In the genomic region with DNA sequence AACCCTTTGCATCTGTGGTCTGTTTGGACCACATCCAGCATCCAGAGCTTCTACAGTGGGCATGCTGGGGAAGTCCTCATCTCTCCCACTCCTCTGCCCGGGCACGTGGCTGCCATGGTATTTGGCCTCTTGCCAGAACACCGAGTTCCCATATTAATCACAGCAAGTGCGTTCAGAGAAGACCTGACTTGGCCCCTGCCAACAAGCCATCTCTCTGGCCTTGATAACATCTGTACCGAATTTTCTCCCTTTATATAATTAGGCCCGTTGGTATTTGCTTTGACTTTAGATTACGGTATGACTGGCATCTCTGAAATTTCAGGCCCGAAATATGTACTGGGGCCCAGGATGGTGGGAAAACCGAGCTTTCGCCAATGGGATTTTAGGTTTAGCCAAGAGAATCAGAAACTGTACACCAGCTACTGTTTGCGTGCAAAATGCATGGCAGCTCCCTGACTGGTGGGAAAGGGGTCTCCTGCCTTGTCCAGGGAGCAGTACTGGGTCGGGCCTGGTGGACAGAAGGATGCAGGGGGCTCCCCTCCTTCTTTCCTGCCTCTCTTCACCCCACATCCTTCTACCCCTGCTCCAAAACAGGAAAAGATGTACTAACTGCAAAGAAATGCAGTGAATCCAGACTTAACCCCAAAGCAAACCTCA, we compare ENCODE assay signal across 8 cellular contexts.
DNase-seq lines count a peak whose midpoint lies in the region; TF ChIP-seq lines count a peak whose summit lies in the region.

No MANE protein-coding gene starts in this region.

- H3K4me2 ChIP-seq in BLaER1 treated with 17β-estradiol and CSF1 and Interleukin-3, amounts not matched to agents 10 nM and 100 nM: peak overlapping the region; percentile 53 to 78 (median 72)

- DNase-seq in posterior vena cava (ENCODE audit: low spot score) (no peak), islet precursor cell (no peak), NCI-H187 treated with DMSO at 0.1 percent for 48 hours (lab: John Stamatoyannopoulos, UW) (no peak)
- no peak for DNase-seq in activated CD8-positive, alpha-beta memory T cell treated with anti-CD3 and anti-CD28 coated beads, Interleukin-2, amount 50 U/mL, for 4 hours

- peaks cover 41 to 71% (median 61%) of the 10 kb centered on the region in 10 experiments for H3K4me1 ChIP-seq in BLaER1 treated with 17β-estradiol and CSF1 and Interleukin-3, amounts not matched to agents 10 nM and 100 nM
- peaks cover 8 to 15% of the 10 kb centered on the region in 2 donors for H3K4me1 ChIP-seq in mucosa of rectum (ENCODE audit: control insufficient read depth in 2 of 2, insufficient read depth in 2 of 2, low read length in 2 of 2)

- TF ChIP-seq RAD21 in Ishikawa (IDR thresholded peaks at IDR 0.05; ENCODE audit: low read depth): no peak

- H3K27ac ChIP-seq in BLaER1 treated with 17β-estradiol and CSF1 and Interleukin-3, amounts not matched to agents 10 nM and 100 nM: peak overlapping the region in 3 of 11 experiments; percentile 16 to 43 (median 20); a peak in 4 of 22 replicates
- H3K27ac ChIP-seq in cingulate gyrus (ENCODE audit: low read depth, low read length) (peak overlapping the region; percentile 78), mucosa of rectum (ENCODE audit: low read depth in 2 of 2, low read length in 2 of 2) (peak overlapping the region; percentile 1 to 9)

- H3K9me3 ChIP-seq in BLaER1 treated with 17β-estradiol and CSF1 and Interleukin-3, amounts not matched to agents 10 nM and 100 nM (replicated peaks in 1 of 11): peaks cover 0 to 10% (median 0%) of the 10 kb centered on the region in 11 experiments; a peak in 4 of 22 replicates
- no peaks in the 10 kb centered on the region for H3K9me3 ChIP-seq in mucosa of rectum (ENCODE audit: control insufficient read depth in 2 of 2, low read length in 2 of 2)

- intact Hi-C loops in posterior vena cava (cut with DNase I): no loop called here

- H3K36me3 ChIP-seq in BLaER1 treated with 17β-estradiol and CSF1 and Interleukin-3, amounts not matched to agents 10 nM and 100 nM: peaks cover 0 to 24% (median 0%) of the 10 kb centered on the region in 11 experiments; a peak in 3 of 22 replicates
- H3K36me3 ChIP-seq in mucosa of rectum (ENCODE audit: control insufficient read depth in 2 of 2, insufficient read depth in 2 of 2, low read length in 2 of 2): peaks cover 33 to 34% of the 10 kb centered on the region in 2 donors

- no peaks in the 10 kb centered on the region for H4K20me1 ChIP-seq in BLaER1 treated with 17β-estradiol and CSF1 and Interleukin-3, amounts not matched to agents 10 nM and 100 nM

- H3K9ac ChIP-seq in BLaER1 treated with 17β-estradiol and CSF1 and Interleukin-3, amounts not matched to agents 10 nM and 100 nM: peak overlapping the region in 1 of 11 experiments; percentile 4; a peak in 2 of 22 replicates
- no peak overlapping the region for H3K9ac ChIP-seq in mucosa of rectum (ENCODE audit: low read depth in 1 of 2, low read length in 2 of 2)

- no peak overlapping the region for H3K4me3 ChIP-seq in BLaER1 treated with 17β-estradiol and CSF1 and Interleukin-3, amounts not matched to agents 10 nM and 100 nM
- no peak overlapping the region for H3K4me3 ChIP-seq in mucosa of rectum (ENCODE audit: low read length in 2 of 2)

- H3K27me3 ChIP-seq in BLaER1 treated with 17β-estradiol and CSF1 and Interleukin-3, amounts not matched to agents 10 nM and 100 nM: no peaks in the 10 kb centered on the region
- no peaks in the 10 kb centered on the region for H3K27me3 ChIP-seq in mucosa of rectum (ENCODE audit: control insufficient read depth in 2 of 2, insufficient read depth in 2 of 2, low read length in 2 of 2)

- TF ChIP-seq EP300 in Ishikawa (IDR thresholded peaks at IDR 0.05; ENCODE audit: borderline replicate concordance): no peak

TF ChIP-seq in Ishikawa, 13 proteins besides CTCF, POLR2A, EP300 and RAD21:
- TF ChIP-seq, protein P1, sequence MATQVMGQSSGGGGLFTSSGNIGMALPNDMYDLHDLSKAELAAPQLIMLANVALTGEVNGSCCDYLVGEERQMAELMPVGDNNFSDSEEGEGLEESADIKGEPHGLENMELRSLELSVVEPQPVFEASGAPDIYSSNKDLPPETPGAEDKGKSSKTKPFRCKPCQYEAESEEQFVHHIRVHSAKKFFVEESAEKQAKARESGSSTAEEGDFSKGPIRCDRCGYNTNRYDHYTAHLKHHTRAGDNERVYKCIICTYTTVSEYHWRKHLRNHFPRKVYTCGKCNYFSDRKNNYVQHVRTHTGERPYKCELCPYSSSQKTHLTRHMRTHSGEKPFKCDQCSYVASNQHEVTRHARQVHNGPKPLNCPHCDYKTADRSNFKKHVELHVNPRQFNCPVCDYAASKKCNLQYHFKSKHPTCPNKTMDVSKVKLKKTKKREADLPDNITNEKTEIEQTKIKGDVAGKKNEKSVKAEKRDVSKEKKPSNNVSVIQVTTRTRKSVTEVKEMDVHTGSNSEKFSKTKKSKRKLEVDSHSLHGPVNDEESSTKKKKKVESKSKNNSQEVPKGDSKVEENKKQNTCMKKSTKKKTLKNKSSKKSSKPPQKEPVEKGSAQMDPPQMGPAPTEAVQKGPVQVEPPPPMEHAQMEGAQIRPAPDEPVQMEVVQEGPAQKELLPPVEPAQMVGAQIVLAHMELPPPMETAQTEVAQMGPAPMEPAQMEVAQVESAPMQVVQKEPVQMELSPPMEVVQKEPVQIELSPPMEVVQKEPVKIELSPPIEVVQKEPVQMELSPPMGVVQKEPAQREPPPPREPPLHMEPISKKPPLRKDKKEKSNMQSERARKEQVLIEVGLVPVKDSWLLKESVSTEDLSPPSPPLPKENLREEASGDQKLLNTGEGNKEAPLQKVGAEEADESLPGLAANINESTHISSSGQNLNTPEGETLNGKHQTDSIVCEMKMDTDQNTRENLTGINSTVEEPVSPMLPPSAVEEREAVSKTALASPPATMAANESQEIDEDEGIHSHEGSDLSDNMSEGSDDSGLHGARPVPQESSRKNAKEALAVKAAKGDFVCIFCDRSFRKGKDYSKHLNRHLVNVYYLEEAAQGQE (IDR thresholded peaks at IDR 0.05; ENCODE audit: low read depth): no peak
- TF ChIP-seq TCF12 (IDR thresholded peaks at IDR 0.05; ENCODE audit: low read depth): no peak
- peak; percentile 49 for TF ChIP-seq NFIC (IDR thresholded peaks at IDR 0.05)
- TF ChIP-seq TAF1 (IDR thresholded peaks at IDR 0.05; ENCODE audit: low read depth): no peak
- TF ChIP-seq CREB1 (IDR thresholded peaks at IDR 0.05; ENCODE audit: low read depth): no peak
- no peak for TF ChIP-seq YY1 (IDR thresholded peaks at IDR 0.05; ENCODE audit: low read depth)
